ENCODE assay signal across 19 cellular contexts in the genomic region with DNA sequence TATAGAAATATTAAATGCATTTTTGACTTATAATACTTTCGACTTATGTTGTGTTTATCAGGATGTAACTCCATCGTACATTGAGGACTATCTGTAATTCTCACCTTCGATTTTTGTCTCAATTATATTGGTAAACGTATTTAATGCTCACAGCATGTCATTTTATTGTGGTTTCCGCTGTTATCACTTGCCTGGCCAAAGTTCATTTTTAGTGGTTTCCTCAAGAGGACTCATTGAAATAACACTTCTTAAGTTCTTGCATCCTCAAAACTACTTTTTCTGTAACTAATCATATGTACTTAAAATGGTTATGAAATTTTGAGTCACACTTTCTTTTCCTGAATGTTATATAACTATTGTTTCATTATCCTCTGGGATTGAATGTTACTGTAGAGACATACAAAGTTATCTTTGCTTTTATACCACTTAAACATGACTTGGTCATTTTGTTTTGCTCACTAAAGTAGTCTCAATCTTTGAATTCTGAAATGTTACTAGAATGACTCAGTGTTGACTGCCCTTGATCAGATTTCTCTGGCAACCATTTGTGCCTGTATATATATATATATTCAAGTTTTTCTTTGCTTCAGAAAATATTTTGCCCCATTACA.
DNase-seq lines count a peak whose midpoint lies in the region; ATAC-seq, FAIRE-seq and TF ChIP-seq lines count a peak whose summit lies in the region.
"Had no signal": no experiment of that assay in that cellular context is flagged by ENCODE, and none has a peak within 500 bp of the region (broad histone marks: within the 10 kb centered on the region; RNA-seq: fewer than 3 reads in every experiment).

No MANE protein-coding gene starts in this region.

- CTCF ChIA-PET in Calu3 (lab: Charles Lee): no interaction called here

- no peaks in the 10 kb centered on the region for H3K27me3 ChIP-seq in bronchial epithelial cell (ENCODE audit: control insufficient read depth, insufficient read depth, low read length)
- H3K27me3 ChIP-seq: BLaER1 had no signal

- no peak overlapping the region for H3K4me3 Mint-ChIP-seq in activated T-cell treated with anti-CD3 and anti-CD28 coated beads, Interleukin-2, amount 50 U/mL, for 72 hours
- no peak overlapping the region for H3K4me3 Mint-ChIP-seq in activated T-cell treated with anti-CD3 and anti-CD28 coated beads, Interleukin-2, amount 50 U/mL, for 4 hours
- no peak overlapping the region for H3K4me3 Mint-ChIP-seq in Calu3 (ENCODE audit: low read depth, unreplicated experiment)
- H3K4me3 Mint-ChIP-seq: CD8-positive, alpha-beta T cell; H9 had no signal

- no peak for FAIRE-seq in bronchial epithelial cell (lab: Jason Lieb, UNC)
- FAIRE-seq: GM12878, H1, HepG2 had no signal

- peak overlapping the region; percentile 27 for H3K27ac Mint-ChIP-seq in activated T-cell treated with anti-CD3 and anti-CD28 coated beads, Interleukin-2, amount 50 U/mL, for 72 hours
- H3K27ac Mint-ChIP-seq in Calu3 (ENCODE audit: unreplicated experiment): no peak overlapping the region
- H3K27ac Mint-ChIP-seq: CD8-positive, alpha-beta T cell; H9 had no signal

- no peaks in the 10 kb centered on the region for H3K4me1 Mint-ChIP-seq in activated T-cell treated with anti-CD3 and anti-CD28 coated beads, Interleukin-2, amount 50 U/mL, for 72 hours (ENCODE audit: low read depth)
- H3K4me1 Mint-ChIP-seq in activated T-cell treated with anti-CD3 and anti-CD28 coated beads, Interleukin-2, amount 50 U/mL, for 4 hours (ENCODE audit: low read depth): no peaks in the 10 kb centered on the region
- H3K4me1 Mint-ChIP-seq in Calu3 (ENCODE audit: low read depth, unreplicated experiment): no peaks in the 10 kb centered on the region

- peaks cover 1 to 8% of the 10 kb centered on the region in 2 donors for H3K9me3 Mint-ChIP-seq in activated T-cell treated with anti-CD3 and anti-CD28 coated beads, Interleukin-2, amount 50 U/mL, for 72 hours
- peaks cover 22% of the 10 kb centered on the region for H3K9me3 Mint-ChIP-seq in activated T-cell treated with anti-CD3 and anti-CD28 coated beads, Interleukin-2, amount 50 U/mL, for 4 hours
- H3K9me3 Mint-ChIP-seq in Calu3 (ENCODE audit: low read depth, unreplicated experiment): peaks cover 10% of the 10 kb centered on the region

- H3K36me3 ChIP-seq in bronchial epithelial cell (ENCODE audit: control insufficient read depth, insufficient read depth, low read length): no peaks in the 10 kb centered on the region
- H3K36me3 ChIP-seq: BLaER1 had no signal

- intact Hi-C loops in left colon (cut with DNase I, micrococcal nuclease): no loop called here
- intact Hi-C loops in Calu3 (cut with micrococcal nuclease; ENCODE audit: unreplicated experiment): no loop called here

- no peaks in the 10 kb centered on the region for H3K27me3 Mint-ChIP-seq in activated T-cell treated with anti-CD3 and anti-CD28 coated beads, Interleukin-2, amount 50 U/mL, for 72 hours (ENCODE audit: low read depth)
- H3K27me3 Mint-ChIP-seq in activated T-cell treated with anti-CD3 and anti-CD28 coated beads, Interleukin-2, amount 50 U/mL, for 4 hours (ENCODE audit: low read depth): no peaks in the 10 kb centered on the region
- peaks cover 24% of the 10 kb centered on the region for H3K27me3 Mint-ChIP-seq in Calu3 (ENCODE audit: unreplicated experiment)

- no peak for DNase-seq in activated T-cell treated with anti-CD3 and anti-CD28 coated beads, Interleukin-2, amount 50 U/mL, for 72 hours
- DNase-seq in activated T-cell treated with anti-CD3 and anti-CD28 coated beads, Interleukin-2, amount 50 U/mL, for 4 hours: no peak
- DNase-seq in bronchial epithelial cell (ENCODE audit: low read depth) (peak; percentile 38), left colon (no peak), NCI-H1417 treated with DMSO at 0.1 percent for 48 hours (lab: John Stamatoyannopoulos, UW) (no peak), Calu3 (no peak), omental fat pad (ENCODE audit: low spot score) (no peak)
- DNase-seq: 8988T; CD8-positive, alpha-beta T cell; DMS 273 treated with DMSO at 0.1 percent for 48 hours; DMS53; DND-41; EL; H9 had no signal

- no peak for ATAC-seq in activated T-cell treated with anti-CD3 and anti-CD28 coated beads, Interleukin-2, amount 50 U/mL, for 72 hours (replicated peaks in 1 of 2)
- ATAC-seq in activated T-cell treated with anti-CD3 and anti-CD28 coated beads, Interleukin-2, amount 50 U/mL, for 4 hours: no peak
- ATAC-seq in left colon (peak; percentile 76), omental fat pad (ENCODE audit: low FRiP score) (no peak), HG03196 (IDR thresholded peaks at IDR 0.05; ENCODE audit: unreplicated experiment) (no peak)
- ATAC-seq: CD8-positive, alpha-beta T cell; GM12878; HepG2 had no signal

- TF ChIP-seq CTCF in bronchial epithelial cell (IDR thresholded peaks at IDR 0.05; ENCODE audit: insufficient read depth, low read length, severe bottlenecking) (no peak), Calu3 (IDR thresholded peaks at IDR 0.05; ENCODE audit: unreplicated experiment) (no peak), omental fat pad (IDR thresholded peaks at IDR 0.05) (no peak)

- no peak overlapping the region for H3K4me3 ChIP-seq in bronchial epithelial cell (ENCODE audit: low read depth, low read length)
- H3K4me3 ChIP-seq: BLaER1, GM12878 had no signal

- BruUV-seq in Calu3 (replicated peaks; lab: Mats Ljungman, UMichigan): no TSS peak

- H3K36me3 Mint-ChIP-seq in activated T-cell treated with anti-CD3 and anti-CD28 coated beads, Interleukin-2, amount 50 U/mL, for 72 hours (ENCODE audit: insufficient read depth in 2 of 2): peaks cover 0 to 4% of the 10 kb centered on the region in 2 donors
- no peaks in the 10 kb centered on the region for H3K36me3 Mint-ChIP-seq in activated T-cell treated with anti-CD3 and anti-CD28 coated beads, Interleukin-2, amount 50 U/mL, for 4 hours (ENCODE audit: insufficient read depth)
- H3K36me3 Mint-ChIP-seq in Calu3 (ENCODE audit: insufficient read depth, unreplicated experiment): no peaks in the 10 kb centered on the region
- H3K36me3 Mint-ChIP-seq: CD8-positive, alpha-beta T cell had no signal
